9 cellular contexts compared by ENCODE assay signal in the genomic region with DNA sequence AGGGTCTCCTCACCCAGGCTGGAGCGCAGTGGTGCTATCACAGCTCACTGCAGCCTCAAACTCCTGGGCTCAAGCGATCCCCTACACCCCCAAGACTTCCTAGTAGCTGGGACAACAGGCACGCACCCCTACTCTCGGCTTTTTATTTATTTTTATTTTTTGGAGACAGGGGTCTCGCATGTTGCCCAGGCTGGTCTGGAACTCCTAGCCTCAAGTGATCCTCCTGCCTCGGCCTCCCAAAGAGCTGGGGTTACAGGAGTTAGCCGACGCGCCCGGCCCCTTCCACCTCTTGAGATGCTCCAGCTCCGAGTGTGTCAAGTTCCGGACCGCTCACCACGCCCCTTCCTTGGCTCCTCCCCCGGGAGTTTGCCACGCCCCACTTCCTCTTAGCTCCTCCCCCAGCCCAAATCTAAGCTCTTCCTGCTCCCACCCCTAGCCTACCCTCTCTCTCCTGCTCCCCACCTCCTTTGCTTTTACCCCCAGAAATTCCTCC. TPM values are rescaled to one million over a fixed set of nuclear protein-coding genes. Genes with fewer than 3 reads are reported as not detected.
DNase-seq lines count a peak whose midpoint lies in the region; ATAC-seq and TF ChIP-seq lines count a peak whose summit lies in the region.
"Had no signal": no experiment of that assay in that cellular context is flagged by ENCODE, and none has a peak within 500 bp of the region (broad histone marks: within the 10 kb centered on the region; RNA-seq: fewer than 3 reads in every experiment).

No MANE protein-coding gene starts in this region.

- H3K9me3 Mint-ChIP-seq in stimulated activated naive B cell treated with anti-CD40 and anti-IgM and Interleukin-4, amounts not matched to agents 10 μg/mL and 1 μg/mL and 100 μg/mL, for 72 hours = peaks cover 0 to 7% of the 10 kb centered on the region in 2 donors

- H2AFZ ChIP-seq in hepatocyte = no peak overlapping the region

- peak; percentile 62 for DNase-seq in NCI-H82 (lab: John Stamatoyannopoulos, UW)
- DNase-seq in NCI-H82 treated with DMSO at 0.1 percent for 48 hours (lab: John Stamatoyannopoulos, UW; ENCODE audit: unreplicated experiment) = no peak
- peak; percentile 58 for DNase-seq in NCI-H460 (ENCODE audit: extremely low read depth, low read depth)
- DNase-seq in activated T-cell treated with anti-CD3 and anti-CD28 coated beads for 4 hours = peak; percentile 50
- no peak for DNase-seq in hepatocyte (ENCODE audit: low spot score)
- no peak for DNase-seq in stimulated activated naive B cell treated with anti-CD40 and anti-IgM and Interleukin-4, amounts not matched to agents 10 μg/mL and 1 μg/mL and 100 μg/mL, for 72 hours

- 13% methylated on average over 11 of the region's 16 CpGs for WGBS in hepatocyte (ENCODE audit: low lambda C conversion rate, missing lambda C conversion rate)

- peaks cover 9 to 14% of the 10 kb centered on the region in 2 donors for H3K36me3 Mint-ChIP-seq in stimulated activated naive B cell treated with anti-CD40 and anti-IgM and Interleukin-4, amounts not matched to agents 10 μg/mL and 1 μg/mL and 100 μg/mL, for 72 hours

- H3K4me2 ChIP-seq in hepatocyte = peak overlapping the region; percentile 68

- no peaks in the 10 kb centered on the region for H3K36me3 ChIP-seq in hepatocyte (replicated peaks; ENCODE audit: insufficient read depth, low read depth)
- H3K36me3 ChIP-seq: adrenal gland had no signal

- peaks cover 20% of the 10 kb centered on the region for H3K4me1 ChIP-seq in hepatocyte (ENCODE audit: insufficient read depth)

- peak overlapping the region; percentile 82 for H3K27ac Mint-ChIP-seq in stimulated activated naive B cell treated with anti-CD40 and anti-IgM and Interleukin-4, amounts not matched to agents 10 μg/mL and 1 μg/mL and 100 μg/mL, for 72 hours

- H3K4me3 ChIP-seq in hepatocyte = no peak overlapping the region
- H3K4me3 ChIP-seq: adrenal gland had no signal

- no peaks in the 10 kb centered on the region for H3K9me3 ChIP-seq in hepatocyte (ENCODE audit: low read depth)
- H3K9me3 ChIP-seq: adrenal gland had no signal

- no peaks in the 10 kb centered on the region for H3K9me2 ChIP-seq in hepatocyte (replicated peaks; ENCODE audit: insufficient read depth)

- no peak for TF ChIP-seq CTCF in hepatocyte (IDR thresholded peaks at IDR 0.05; ENCODE audit: poor library complexity)

- H3K27ac ChIP-seq in hepatocyte = no peak overlapping the region
- H3K27ac ChIP-seq: adrenal gland had no signal

- H3K27me3 Mint-ChIP-seq in stimulated activated naive B cell treated with anti-CD40 and anti-IgM and Interleukin-4, amounts not matched to agents 10 μg/mL and 1 μg/mL and 100 μg/mL, for 72 hours = peaks cover 85 to 98% of the 10 kb centered on the region in 2 donors

- H4K20me1 ChIP-seq in hepatocyte (ENCODE audit: insufficient read depth, poor library complexity, severe bottlenecking) = no peaks in the 10 kb centered on the region

- peaks cover 97% of the 10 kb centered on the region for H3K27me3 ChIP-seq in hepatocyte

- no peaks in the 10 kb centered on the region for H3K79me2 ChIP-seq in hepatocyte

- peak; percentile 51 to 60 for ATAC-seq in stimulated activated naive B cell treated with anti-CD40 and anti-IgM and Interleukin-4, amounts not matched to agents 10 μg/mL and 1 μg/mL and 100 μg/mL, for 72 hours (replicated peaks)
- ATAC-seq in GM21529 (IDR thresholded peaks at IDR 0.05; ENCODE audit: unreplicated experiment) (no peak), GM21717 (IDR thresholded peaks at IDR 0.05; ENCODE audit: unreplicated experiment) (no peak)

- H3K4me3 Mint-ChIP-seq in stimulated activated naive B cell treated with anti-CD40 and anti-IgM and Interleukin-4, amounts not matched to agents 10 μg/mL and 1 μg/mL and 100 μg/mL, for 72 hours = peak overlapping the region; percentile 67 to 73

- H3K4me1 Mint-ChIP-seq in stimulated activated naive B cell treated with anti-CD40 and anti-IgM and Interleukin-4, amounts not matched to agents 10 μg/mL and 1 μg/mL and 100 μg/mL, for 72 hours = peaks cover 39 to 59% of the 10 kb centered on the region in 2 donors

RNA-seq across cellular contexts. Expression of a gene that starts 6.3 kb away (rescaled TPM):
- total RNA-seq in NCI-H460 (2014; rRNA removed; shearing (Covaris generic)) = 0.09 TPM in 1 of 2 replicates, not detected in the other
- polyA plus RNA-seq in NCI-H460 (2014; cell fraction: nucleus; rRNA removed) = 0.02 TPM in 1 of 2 replicates, not detected in the other
- not detected in 2 replicates for total RNA-seq in hepatocyte
- polyA plus RNA-seq in hepatocyte = not detected in 2 replicates
- polyA plus RNA-seq: adrenal gland had no signal

RNA-seq across cellular contexts. Expression of a gene that starts 8.4 kb away (rescaled TPM):
- 11.6 and 15.4 TPM in 2 replicates for total RNA-seq in NCI-H460 (2014; rRNA removed; shearing (Covaris generic))
- 5.5 and 6.0 TPM in 2 replicates for polyA plus RNA-seq in NCI-H460 (2014; cell fraction: nucleus; rRNA removed)
- 0.30 and 0.32 TPM in 2 replicates for total RNA-seq in hepatocyte
- polyA plus RNA-seq in hepatocyte = 0.19 and 0.80 TPM in 2 replicates

RNA-seq across cellular contexts. Expression of a gene that starts 19.5 kb away (rescaled TPM):
- total RNA-seq in NCI-H460 (2014; rRNA removed; shearing (Covaris generic)) = 125 and 143 TPM in 2 replicates
- 181 and 250 TPM in 2 replicates for polyA plus RNA-seq in NCI-H460 (2014; cell fraction: nucleus; rRNA removed)
- total RNA-seq in hepatocyte = 85.8 and 118 TPM in 2 replicates
- 31.1 and 32.0 TPM in 2 replicates for polyA plus RNA-seq in hepatocyte

RNA-seq across cellular contexts. Expression of a gene that starts 27.0 kb away (rescaled TPM):
- not detected in 2 replicates for total RNA-seq in NCI-H460 (2014; rRNA removed; shearing (Covaris generic))
- not detected in 2 replicates for polyA plus RNA-seq in NCI-H460 (2014; cell fraction: nucleus; rRNA removed)
- 6.3 and 8.4 TPM in 2 replicates for total RNA-seq in hepatocyte
- 10.5 and 14.0 TPM in 2 replicates for polyA plus RNA-seq in hepatocyte
- total RNA-seq: adrenal gland had no signal
- polyA plus RNA-seq: adrenal gland had no signal

RNA-seq across cellular contexts. Expression of a gene that starts 43.6 kb away (rescaled TPM):
- total RNA-seq in NCI-H460 (2014; rRNA removed; shearing (Covaris generic)) = 125 and 130 TPM in 2 replicates
- polyA plus RNA-seq in NCI-H460 (2014; cell fraction: nucleus; rRNA removed) = 145 and 157 TPM in 2 replicates
- total RNA-seq in hepatocyte = 29.5 and 37.6 TPM in 2 replicates
- polyA plus RNA-seq in hepatocyte = 127 and 129 TPM in 2 replicates

Comparison
In these comparisons a context has a peak if more than half of its experiments do, and no peak if none do; other contexts are left out.
1. DNase-seq: peak in NCI-H82 (single experiment), NCI-H460 (single experiment) and activated T-cell treated with anti-CD3 and anti-CD28 coated beads for 4 hours (single experiment); none in NCI-H82 treated with DMSO at 0.1 percent for 48 hours (single experiment), hepatocyte (single experiment) and stimulated activated naive B cell treated with anti-CD40 and anti-IgM and Interleukin-4, amounts not matched to agents 10 μg/mL and 1 μg/mL and 100 μg/mL, for 72 hours (single experiment).
2. ATAC-seq: peak in stimulated activated naive B cell treated with anti-CD40 and anti-IgM and Interleukin-4, amounts not matched to agents 10 μg/mL and 1 μg/mL and 100 μg/mL, for 72 hours (2 of 2); none in GM21529 (single experiment) and GM21717 (single experiment).